ENCODE assay signal across 13 cellular contexts in genomic region chr1:43383449-43383848, GRCh38. TPM values are rescaled to one million over a fixed set of nuclear protein-coding genes. Genes with fewer than 3 reads are reported as not detected.
DNase-seq lines count a peak whose midpoint lies in the region; ATAC-seq and TF ChIP-seq lines count a peak whose summit lies in the region.
"Had no signal": no experiment of that assay in that cellular context is flagged by ENCODE, and none has a peak within 500 bp of the region (broad histone marks: within the 10 kb centered on the region; RNA-seq: fewer than 3 reads in every experiment).

No MANE protein-coding gene starts in this region.

- peak; percentile 5 for TF ChIP-seq CTCF in AG09319 (IDR thresholded peaks at IDR 0.05; ENCODE audit: low read depth, low read length)
- TF ChIP-seq CTCF in choroid plexus epithelial cell (conservative IDR thresholded peaks at IDR 0.05; ENCODE audit: low read depth, low read length), result peak; percentile 9
- peak; percentile 12 for TF ChIP-seq CTCF in lower lobe of right lung (IDR thresholded peaks at IDR 0.05)
- TF ChIP-seq CTCF in transverse colon (IDR thresholded peaks at IDR 0.05), result peak in 2 of 5 experiments; percentile 3 to 17

- H3K36me3 ChIP-seq in lower lobe of right lung (peaks cover 74% of the 10 kb centered on the region), transverse colon (peaks cover 0 to 46% (median 16%) of the 10 kb centered on the region in 4 donors)

- H3K27me3 ChIP-seq in lower lobe of right lung (ENCODE audit: low read depth) (no peaks in the 10 kb centered on the region), transverse colon (no peaks in the 10 kb centered on the region)
- H3K27me3 ChIP-seq: SJSA1 had no signal

- DNase-seq in AG09319 (ENCODE audit: extremely low read depth, low read depth) (no peak), LHCN-M2 (ENCODE audit: low read depth) (peak; percentile 47), choroid plexus epithelial cell (ENCODE audit: low read depth) (no peak), lower lobe of right lung (no peak), transverse colon (no peak), dedifferentiated amniotic fluid mesenchymal stem cell (ENCODE audit: extremely low spot score) (no peak), CD1c-positive myeloid dendritic cell (ENCODE audit: extremely low spot score) (no peak)
- no peak for DNase-seq in activated naive CD4-positive, alpha-beta T cell treated with anti-CD3 and anti-CD28 coated beads, Interleukin-2, amount 50 U/mL, for 72 hours (ENCODE audit: low spot score in 2 of 2)
- DNase-seq: activated CD4-positive, alpha-beta T cell treated with anti-CD3 and anti-CD28 coated beads for 4 hours; activated gamma-delta T cell; NCI-H2107 had no signal

- WGBS in transverse colon (ENCODE audit: low coverage in 1 of 2), 2 donors, result 80 to 91% methylated on average over 1 to 2 of the region's 2 CpGs

- no peak overlapping the region for H3K4me3 ChIP-seq in choroid plexus epithelial cell (ENCODE audit: low read depth, low read length)
- no peak overlapping the region for H3K4me3 ChIP-seq in lower lobe of right lung
- no peak overlapping the region for H3K4me3 ChIP-seq in transverse colon
- H3K4me3 ChIP-seq: SJSA1 had no signal

- in situ Hi-C loops in transverse colon (cut with MboI; ENCODE audit: low pct_ligation_motif_present in 1 of 4, low pct_unique_long_range_greater_than_20kb in 1 of 4, low sequenced_read_pairs in 3 of 4), result no loop called here

- TF ChIP-seq EP300 in transverse colon (IDR thresholded peaks at IDR 0.05; ENCODE audit: low read depth), result no peak

- no peak for ATAC-seq in lower lobe of right lung
- ATAC-seq in activated naive CD4-positive, alpha-beta T cell treated with anti-CD3 and anti-CD28 coated beads, Interleukin-2, amount 50 U/mL, for 72 hours, result no peak

- intact Hi-C loops in lower lobe of right lung (cut with DNase I) (no loop called here), transverse colon (cut with DNase I; ENCODE audit: low total_unique reads) (no loop called here)

- no peaks in the 10 kb centered on the region for H3K9me3 Mint-ChIP-seq in activated naive CD4-positive, alpha-beta T cell treated with anti-CD3 and anti-CD28 coated beads, Interleukin-2, amount 50 U/mL, for 72 hours

- no peak for TF ChIP-seq POLR2A in transverse colon (IDR thresholded peaks at IDR 0.05)

- H3K27ac ChIP-seq in lower lobe of right lung (no peak overlapping the region), transverse colon (no peak overlapping the region)
- H3K27ac ChIP-seq: SJSA1 had no signal

- H3K4me1 ChIP-seq in lower lobe of right lung (peaks cover 28% of the 10 kb centered on the region), transverse colon (peaks cover 2 to 10% (median 9%) of the 10 kb centered on the region in 4 donors)

- no peaks in the 10 kb centered on the region for H3K9me3 ChIP-seq in lower lobe of right lung
- no peaks in the 10 kb centered on the region for H3K9me3 ChIP-seq in transverse colon
- H3K9me3 ChIP-seq: SJSA1 had no signal

- H3K36me3 Mint-ChIP-seq in activated naive CD4-positive, alpha-beta T cell treated with anti-CD3 and anti-CD28 coated beads, Interleukin-2, amount 50 U/mL, for 72 hours, result peaks cover 15 to 16% of the 10 kb centered on the region in 2 donors

- no peak overlapping the region for H3K27ac Mint-ChIP-seq in activated naive CD4-positive, alpha-beta T cell treated with anti-CD3 and anti-CD28 coated beads, Interleukin-2, amount 50 U/mL, for 72 hours

RNA-seq across cellular contexts. Expression of gene MED8, which starts 6.2 kb away (rescaled TPM):
- 31.5 and 31.7 TPM in 2 replicates for total RNA-seq in LHCN-M2 (2014; rRNA removed)
- 40.8 TPM for polyA plus RNA-seq in LHCN-M2 (2012)
- 35.4 TPM for total RNA-seq in lower lobe of right lung
- 10 to 100 TPM; 12.7 to 41.9 (median 25.0) TPM for total RNA-seq in transverse colon
- 10 to 100 TPM; 32.8 to 53.9 TPM for total RNA-seq in activated naive CD4-positive, alpha-beta T cell treated with anti-CD3 and anti-CD28 coated beads, Interleukin-2, amount 50 U/mL, for 72 hours

RNA-seq across cellular contexts. Expression of gene SZT2, which starts 6.2 kb away (rescaled TPM):
- total RNA-seq in LHCN-M2 (2014; rRNA removed), result 12.0 and 14.4 TPM in 2 replicates
- polyA plus RNA-seq in LHCN-M2 (2012), result 6.4 TPM
- 71.5 TPM for total RNA-seq in lower lobe of right lung
- 100 to 1,000 TPM in 2 of 4 donors, 10 to 100 TPM in 2; 43.1 to 106 (median 82.2) TPM for total RNA-seq in transverse colon
- total RNA-seq in activated naive CD4-positive, alpha-beta T cell treated with anti-CD3 and anti-CD28 coated beads, Interleukin-2, amount 50 U/mL, for 72 hours, result 10 to 100 TPM; 52.1 to 52.2 TPM

RNA-seq across cellular contexts. Expression of gene ELOVL1, which starts 15.6 kb away (rescaled TPM):
- total RNA-seq in LHCN-M2 (2014; rRNA removed) (84.8 and 88.4 TPM in 2 replicates), lower lobe of right lung (99.8 TPM), transverse colon (100 to 1,000 TPM in 1 of 4 donors, 10 to 100 TPM in 3; 58.4 to 114 (median 99.5) TPM)
- polyA plus RNA-seq in LHCN-M2 (2012), result 179 TPM
- total RNA-seq in activated naive CD4-positive, alpha-beta T cell treated with anti-CD3 and anti-CD28 coated beads, Interleukin-2, amount 50 U/mL, for 72 hours, result 10 to 100 TPM; 53.2 to 61.0 TPM

RNA-seq across cellular contexts. Expression of gene CDC20, which starts 24.7 kb away (rescaled TPM):
- total RNA-seq in LHCN-M2 (2014; rRNA removed) (203 and 206 TPM in 2 replicates), lower lobe of right lung (2.4 TPM), transverse colon (10 to 100 TPM in 1 of 4 donors, 1 to 10 TPM in 2, not detected in 1; 2.9 to 38.4 (median 4.5) TPM)
- 108 TPM for polyA plus RNA-seq in LHCN-M2 (2012)
- total RNA-seq in activated naive CD4-positive, alpha-beta T cell treated with anti-CD3 and anti-CD28 coated beads, Interleukin-2, amount 50 U/mL, for 72 hours, result 100 to 1,000 TPM; 127 to 328 TPM

RNA-seq across cellular contexts. Expression of gene MPL, which starts 45.8 kb away (rescaled TPM):
- total RNA-seq in LHCN-M2 (2014; rRNA removed) (not detected in 2 replicates), lower lobe of right lung (0.65 TPM), transverse colon (under 1 TPM in 1 of 4 donors, not detected in 3; 0.32 TPM)
- polyA plus RNA-seq in LHCN-M2 (2012), result not detected
- total RNA-seq in activated naive CD4-positive, alpha-beta T cell treated with anti-CD3 and anti-CD28 coated beads, Interleukin-2, amount 50 U/mL, for 72 hours, result not detected
- total RNA-seq: SJSA1 had no signal
- polyA plus RNA-seq: CD14-positive monocyte had no signal
